In the genomic region with DNA sequence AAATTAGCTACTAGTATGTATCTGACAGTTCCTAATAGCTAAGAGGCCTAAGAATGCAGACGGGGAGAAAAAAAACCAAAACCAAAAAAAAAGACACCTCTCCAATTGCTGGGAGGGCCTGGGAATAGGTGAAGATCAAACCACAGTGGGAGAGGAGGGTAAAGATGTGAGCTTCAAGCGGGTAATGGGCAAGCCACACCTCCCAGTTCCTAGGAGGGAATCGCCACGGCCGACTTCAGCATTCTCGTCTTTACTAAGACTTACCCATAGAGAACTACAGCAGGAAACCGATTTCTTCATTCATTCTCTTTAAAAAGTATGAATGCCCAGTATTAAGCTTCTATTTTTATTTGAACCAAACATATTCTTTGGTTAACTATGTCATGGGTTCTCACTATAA, we compare ENCODE assay signal across 33 cellular contexts.
"Had no signal": no experiment of that assay in that cellular context is flagged by ENCODE, and none has a peak within 500 bp of the region (broad histone marks: within the 10 kb centered on the region; RNA-seq: fewer than 3 reads in every experiment).

No MANE protein-coding gene starts in this region.

- ATAC-seq: activated CD4-positive, alpha-beta T cell treated with anti-CD3 and anti-CD28 coated beads for 36 hours; activated CD8-positive, alpha-beta memory T cell treated with anti-CD3 and anti-CD28 coated beads, Interleukin-2, amount 10 ng/mL, durations not matched to agents 7 days and 5 days; activated CD8-positive, alpha-beta T cell treated with anti-CD3 and anti-CD28 coated beads, Interleukin-2, amount 10 ng/mL, durations not matched to agents 7 days and 5 days; effector memory CD8-positive, alpha-beta T cell; gastroesophageal sphincter; T-cell had no signal

- H3K4me3 Mint-ChIP-seq: activated CD4-positive, alpha-beta memory T cell treated with anti-CD3 and anti-CD28 coated beads for 36 hours; activated CD4-positive, alpha-beta T cell treated with anti-CD3 and anti-CD28 coated beads for 36 hours; activated CD4-positive, alpha-beta T cell treated with anti-CD3 and anti-CD28 coated beads, Interleukin-2, amount 10 ng/mL, durations not matched to agents 24 days and 14 days; activated CD8-positive, alpha-beta memory T cell treated with anti-CD3 and anti-CD28 coated beads, Interleukin-2, amount 10 ng/mL, durations not matched to agents 7 days and 5 days; activated CD8-positive, alpha-beta T cell treated with anti-CD3 and anti-CD28 coated beads, Interleukin-2, amount 10 ng/mL, durations not matched to agents 7 days and 5 days; activated naive CD4-positive, alpha-beta T cell treated with anti-CD3 and anti-CD28 coated beads for 36 hours; activated naive CD4-positive, alpha-beta T cell treated with anti-CD3 and anti-CD28 coated beads, Interleukin-2, amount 50 U/mL, for 24 hours; activated naive CD8-positive, alpha-beta T cell treated with anti-CD3 and anti-CD28 coated beads, Interleukin-2, amount 10 ng/mL, durations not matched to agents 7 days and 5 days; activated T-helper 1 cell treated with anti-CD3 and anti-CD28 coated beads, Interleukin-12 subunit alpha, Interleukin-12 subunit beta, Interleukin-2, Interleukin-4 antibody, amounts not matched to agents 30 ng/mL and 10 ng/mL and 1 ng/mL, durations not matched to agents 14 hours and 24 hours and 36 hours; effector memory CD8-positive, alpha-beta T cell; T-cell; T-helper 1 cell treated with Interleukin-12 subunit alpha and Interleukin-12 subunit beta and Interleukin-4 antibody, amounts not matched to agents 30 μg/mL and 1 μg/mL, for 36 hours; T-helper 2 cell treated with Interferon-gamma antibody and Interleukin-4, amounts not matched to agents 5 μg/mL and 100 μg/mL, for 36 hours had no signal

- H3K9me3 ChIP-seq: esophagus squamous epithelium, gastroesophageal sphincter had no signal

- H3K4me1 ChIP-seq: esophagus squamous epithelium had no signal

- H3K27me3 ChIP-seq: brain microvascular endothelial cell, esophagus squamous epithelium, gastroesophageal sphincter had no signal

- H3K4me3 ChIP-seq: esophagus squamous epithelium, gastroesophageal sphincter had no signal

- H3K27ac ChIP-seq: brain microvascular endothelial cell, epithelial cell of prostate, esophagus squamous epithelium, gastroesophageal sphincter, WERI-Rb-1 had no signal

- H3K9me3 Mint-ChIP-seq: activated CD4-positive, alpha-beta memory T cell treated with anti-CD3 and anti-CD28 coated beads for 36 hours; activated CD4-positive, alpha-beta T cell treated with anti-CD3 and anti-CD28 coated beads, Interleukin-2, amount 10 ng/mL, durations not matched to agents 24 days and 14 days; activated naive CD4-positive, alpha-beta T cell treated with anti-CD3 and anti-CD28 coated beads for 36 hours; activated naive CD4-positive, alpha-beta T cell treated with anti-CD3 and anti-CD28 coated beads, Interleukin-2, amount 50 U/mL, for 24 hours; activated naive CD8-positive, alpha-beta T cell treated with anti-CD3 and anti-CD28 coated beads, Interleukin-2, amount 10 ng/mL, durations not matched to agents 7 days and 5 days; activated T-helper 1 cell treated with anti-CD3 and anti-CD28 coated beads, Interleukin-12 subunit alpha, Interleukin-12 subunit beta, Interleukin-2, Interleukin-4 antibody, amounts not matched to agents 30 ng/mL and 10 ng/mL and 1 ng/mL, durations not matched to agents 14 hours and 24 hours and 36 hours; activated T-helper 2 cell treated with anti-CD3 and anti-CD28 coated beads, Interferon-gamma antibody, Interleukin-2, Interleukin-4, amounts not matched to agents 10 μg/mL and 5 μg/mL and 100 μg/mL, durations not matched to agents 14 hours and 24 hours and 36 hours; effector memory CD8-positive, alpha-beta T cell; T-cell; T-helper 1 cell treated with Interleukin-12 subunit alpha and Interleukin-12 subunit beta and Interleukin-4 antibody, amounts not matched to agents 30 μg/mL and 1 μg/mL, for 36 hours; T-helper 2 cell treated with Interferon-gamma antibody and Interleukin-4, amounts not matched to agents 5 μg/mL and 100 μg/mL, for 36 hours had no signal

- H3K27me3 Mint-ChIP-seq: activated CD4-positive, alpha-beta memory T cell treated with anti-CD3 and anti-CD28 coated beads for 36 hours; activated CD4-positive, alpha-beta T cell treated with anti-CD3 and anti-CD28 coated beads for 36 hours; activated CD4-positive, alpha-beta T cell treated with anti-CD3 and anti-CD28 coated beads, Interleukin-2, amount 10 ng/mL, durations not matched to agents 24 days and 14 days; activated CD8-positive, alpha-beta memory T cell treated with anti-CD3 and anti-CD28 coated beads, Interleukin-2, amount 10 ng/mL, durations not matched to agents 7 days and 5 days; activated naive CD4-positive, alpha-beta T cell treated with anti-CD3 and anti-CD28 coated beads, Interleukin-2, amount 50 U/mL, for 24 hours; activated naive CD8-positive, alpha-beta T cell treated with anti-CD3 and anti-CD28 coated beads, Interleukin-2, amount 10 ng/mL, durations not matched to agents 7 days and 5 days; effector memory CD8-positive, alpha-beta T cell; T-cell had no signal

- H3K27ac Mint-ChIP-seq: activated CD4-positive, alpha-beta memory T cell treated with anti-CD3 and anti-CD28 coated beads for 36 hours; activated CD4-positive, alpha-beta T cell treated with anti-CD3 and anti-CD28 coated beads for 36 hours; activated CD4-positive, alpha-beta T cell treated with anti-CD3 and anti-CD28 coated beads, Interleukin-2, amount 10 ng/mL, durations not matched to agents 24 days and 14 days; activated CD8-positive, alpha-beta memory T cell treated with anti-CD3 and anti-CD28 coated beads, Interleukin-2, amount 10 ng/mL, durations not matched to agents 7 days and 5 days; activated CD8-positive, alpha-beta T cell treated with anti-CD3 and anti-CD28 coated beads, Interleukin-2, amount 10 ng/mL, durations not matched to agents 7 days and 5 days; activated naive CD4-positive, alpha-beta T cell treated with anti-CD3 and anti-CD28 coated beads for 36 hours; activated naive CD4-positive, alpha-beta T cell treated with anti-CD3 and anti-CD28 coated beads, Interleukin-2, amount 50 U/mL, for 24 hours; activated naive CD8-positive, alpha-beta T cell treated with anti-CD3 and anti-CD28 coated beads, Interleukin-2, amount 10 ng/mL, durations not matched to agents 7 days and 5 days; activated T-helper 2 cell treated with anti-CD3 and anti-CD28 coated beads, Interferon-gamma antibody, Interleukin-2, Interleukin-4, amounts not matched to agents 10 μg/mL and 5 μg/mL and 100 μg/mL, durations not matched to agents 14 hours and 24 hours and 36 hours; T-helper 1 cell treated with Interleukin-12 subunit alpha and Interleukin-12 subunit beta and Interleukin-4 antibody, amounts not matched to agents 30 μg/mL and 1 μg/mL, for 36 hours; T-helper 2 cell treated with Interferon-gamma antibody and Interleukin-4, amounts not matched to agents 5 μg/mL and 100 μg/mL, for 36 hours had no signal

- DNase-seq: activated CD4-positive, alpha-beta memory T cell treated with anti-CD3 and anti-CD28 coated beads for 36 hours; activated CD4-positive, alpha-beta T cell treated with anti-CD3 and anti-CD28 coated beads for 36 hours; activated CD4-positive, alpha-beta T cell treated with anti-CD3 and anti-CD28 coated beads, Interleukin-2, amount 10 ng/mL, durations not matched to agents 24 days and 14 days; activated CD4-positive, CD25-positive, alpha-beta regulatory T cell; activated CD4-positive, CD25-positive, alpha-beta regulatory T cell treated with anti-CD3 and anti-CD28 coated beads, Interleukin-2, amount 50 U/mL, for 72 hours; activated CD8-positive, alpha-beta memory T cell treated with anti-CD3 and anti-CD28 coated beads, Interleukin-2, amount 10 ng/mL, durations not matched to agents 7 days and 5 days; activated CD8-positive, alpha-beta memory T cell treated with anti-CD3 and anti-CD28 coated beads, Interleukin-2, amount 50 U/mL, for 4 hours; activated CD8-positive, alpha-beta T cell treated with anti-CD3 and anti-CD28 coated beads, Interleukin-2, amount 10 ng/mL, durations not matched to agents 7 days and 5 days; activated effector memory CD4-positive, alpha-beta T cell treated with anti-CD3 and anti-CD28 coated beads, Interleukin-2, amount 50 U/mL, for 16 hours; activated naive CD4-positive, alpha-beta T cell treated with anti-CD3 and anti-CD28 coated beads for 36 hours; activated naive CD8-positive, alpha-beta T cell treated with anti-CD3 and anti-CD28 coated beads, Interleukin-2, amount 10 ng/mL, durations not matched to agents 7 days and 5 days; activated T-cell treated with anti-CD3 and anti-CD28 coated beads, Interleukin-2, amount 50 U/mL, for 1 hour; activated T-cell treated with anti-CD3 and anti-CD28 coated beads, Interleukin-2, amount 50 U/mL, for 48 hours; amniotic stem cell; anterior cingulate cortex; brain microvascular endothelial cell; caudate nucleus; cortex of kidney; dermis blood vessel endothelial cell; effector CD4-positive, alpha-beta T cell; effector memory CD8-positive, alpha-beta T cell; esophagus squamous epithelium; foreskin melanocyte; T-cell; T1000; WERI-Rb-1 had no signal
